Comparison of ENCODE assay signal across 1 cellular context in genomic region chr7:74101061-74101681, GRCh38.
TF ChIP-seq lines count a peak whose summit lies in the region.

No MANE protein-coding gene starts in this region.

TF ChIP-seq in HepG2, 621 proteins besides CTCF, POLR2A, EP300 and RAD21 (continued from another document):
- TF ChIP-seq, protein P1, sequence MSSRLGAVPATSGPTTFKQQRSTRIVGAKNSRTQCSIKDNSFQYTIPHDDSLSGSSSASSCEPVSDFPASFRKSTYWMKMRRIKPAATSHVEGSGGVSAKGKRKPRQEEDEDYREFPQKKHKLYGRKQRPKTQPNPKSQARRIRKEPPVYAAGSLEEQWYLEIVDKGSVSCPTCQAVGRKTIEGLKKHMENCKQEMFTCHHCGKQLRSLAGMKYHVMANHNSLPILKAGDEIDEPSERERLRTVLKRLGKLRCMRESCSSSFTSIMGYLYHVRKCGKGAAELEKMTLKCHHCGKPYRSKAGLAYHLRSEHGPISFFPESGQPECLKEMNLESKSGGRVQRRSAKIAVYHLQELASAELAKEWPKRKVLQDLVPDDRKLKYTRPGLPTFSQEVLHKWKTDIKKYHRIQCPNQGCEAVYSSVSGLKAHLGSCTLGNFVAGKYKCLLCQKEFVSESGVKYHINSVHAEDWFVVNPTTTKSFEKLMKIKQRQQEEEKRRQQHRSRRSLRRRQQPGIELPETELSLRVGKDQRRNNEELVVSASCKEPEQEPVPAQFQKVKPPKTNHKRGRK (CRISPR knock-in tag; IDR thresholded peaks at IDR 0.05) = no peak
- TF ChIP-seq ZNF296 (CRISPR knock-in tag; conservative IDR thresholded peaks at IDR 0.05) (no peak), CREB1 (IDR thresholded peaks at IDR 0.05) (no peak), CREB1 (CRISPR knock-in tag; IDR thresholded peaks at IDR 0.05) (no peak)
